10 cellular contexts compared by ENCODE assay signal in genomic region chr6:32945106-32945761, GRCh38. TPM values are rescaled to one million over a fixed set of nuclear protein-coding genes. Genes with fewer than 3 reads are reported as not detected.
DNase-seq lines count a peak whose midpoint lies in the region; ATAC-seq and TF ChIP-seq lines count a peak whose summit lies in the region.
"Had no signal": no experiment of that assay in that cellular context is flagged by ENCODE, and none has a peak within 500 bp of the region (broad histone marks: within the 10 kb centered on the region; RNA-seq: fewer than 3 reads in every experiment).

No MANE protein-coding gene starts in this region.

- ATAC-seq in activated CD8-positive, alpha-beta memory T cell treated with anti-CD3 and anti-CD28 coated beads, Interleukin-2, amount 10 ng/mL, durations not matched to agents 7 days and 5 days = no peak
- ATAC-seq in GM19328 (IDR thresholded peaks at IDR 0.05; ENCODE audit: unreplicated experiment) (no peak), HG03354 (IDR thresholded peaks at IDR 0.05; ENCODE audit: poor library complexity, severe bottlenecking, unreplicated experiment) (no peak), HG03521 (IDR thresholded peaks at IDR 0.05; ENCODE audit: unreplicated experiment) (no peak)

- H3K36me3 ChIP-seq in mucosa of rectum (ENCODE audit: control insufficient read depth in 2 of 2, insufficient read depth in 2 of 2, low read length in 2 of 2) = no peaks in the 10 kb centered on the region
- H3K36me3 ChIP-seq: left ventricle myocardium inferior had no signal

- peaks cover 10 to 24% of the 10 kb centered on the region in 2 donors for H3K4me1 ChIP-seq in mucosa of rectum (ENCODE audit: control insufficient read depth in 2 of 2, insufficient read depth in 2 of 2, low read length in 2 of 2)

- H3K4me3 ChIP-seq in mucosa of rectum (ENCODE audit: low read length in 2 of 2) = peak overlapping the region in 1 of 2 donors; percentile 49
- H3K4me3 ChIP-seq: left ventricle myocardium inferior had no signal

- CTCF ChIA-PET in activated CD8-positive, alpha-beta memory T cell treated with anti-CD3 and anti-CD28 coated beads, Interleukin-2, amount 10 ng/mL, durations not matched to agents 7 days and 5 days (lab: Charles Lee) = interaction anchor here (0.9 to 8.5 kb wide), 8 partner anchors 9 to 107 kb away, joined by 3 to 133 read pairs (median 8); partner anchors contain the start of genes HLA-DMA and TAP2

- peaks cover 91% of the 10 kb centered on the region for H3K4me1 Mint-ChIP-seq in CD14-positive monocyte
- H3K4me1 Mint-ChIP-seq in activated CD8-positive, alpha-beta memory T cell treated with anti-CD3 and anti-CD28 coated beads, Interleukin-2, amount 10 ng/mL, durations not matched to agents 7 days and 5 days = peaks cover 68% of the 10 kb centered on the region

- H3K9ac ChIP-seq in mucosa of rectum (ENCODE audit: low read depth in 1 of 2, low read length in 2 of 2) = peak overlapping the region in 1 of 2 donors; percentile 5

- peaks cover 29% of the 10 kb centered on the region in 2 donors for H3K36me3 Mint-ChIP-seq in CD14-positive monocyte
- H3K36me3 Mint-ChIP-seq in activated CD8-positive, alpha-beta memory T cell treated with anti-CD3 and anti-CD28 coated beads, Interleukin-2, amount 10 ng/mL, durations not matched to agents 7 days and 5 days = peaks cover 12% of the 10 kb centered on the region

- peak overlapping the region; percentile 98 to 100 (median 99) for H3K27ac Mint-ChIP-seq in CD14-positive monocyte
- peak overlapping the region; percentile 23 for H3K27ac Mint-ChIP-seq in activated CD8-positive, alpha-beta memory T cell treated with anti-CD3 and anti-CD28 coated beads, Interleukin-2, amount 10 ng/mL, durations not matched to agents 7 days and 5 days

- no peak for TF ChIP-seq CTCF in CD14-positive monocyte (IDR thresholded peaks at IDR 0.05)

- DNase-seq in CD14-positive monocyte (ENCODE audit: low spot score) = peak; percentile 65
- DNase-seq in HCEC 1CT = peak; percentile 44
- DNase-seq in activated CD8-positive, alpha-beta memory T cell treated with anti-CD3 and anti-CD28 coated beads, Interleukin-2, amount 10 ng/mL, durations not matched to agents 7 days and 5 days = no peak
- no peak for DNase-seq in islet precursor cell
- DNase-seq: DMS 273 treated with DMSO at 0.1 percent for 48 hours, left ventricle myocardium inferior had no signal

- intact Hi-C loops in CD14-positive monocyte (cut with micrococcal nuclease) = no loop called here

- H3K27me3 ChIP-seq in mucosa of rectum (ENCODE audit: control insufficient read depth in 2 of 2, insufficient read depth in 2 of 2, low read length in 2 of 2) = no peaks in the 10 kb centered on the region

- peak overlapping the region; percentile 86 to 97 for H3K4me3 Mint-ChIP-seq in CD14-positive monocyte
- H3K4me3 Mint-ChIP-seq in activated CD8-positive, alpha-beta memory T cell treated with anti-CD3 and anti-CD28 coated beads, Interleukin-2, amount 10 ng/mL, durations not matched to agents 7 days and 5 days = no peak overlapping the region

- H3K9me3 Mint-ChIP-seq in CD14-positive monocyte = peaks cover 0 to 1% (median 0%) of the 10 kb centered on the region in 7 donors
- H3K9me3 Mint-ChIP-seq in activated CD8-positive, alpha-beta memory T cell treated with anti-CD3 and anti-CD28 coated beads, Interleukin-2, amount 10 ng/mL, durations not matched to agents 7 days and 5 days (ENCODE audit: low read depth) = no peaks in the 10 kb centered on the region

- peaks cover 0 to 4% (median 2%) of the 10 kb centered on the region in 3 donors for H3K27me3 Mint-ChIP-seq in CD14-positive monocyte (ENCODE audit: low read depth in 3 of 3)
- no peaks in the 10 kb centered on the region for H3K27me3 Mint-ChIP-seq in activated CD8-positive, alpha-beta memory T cell treated with anti-CD3 and anti-CD28 coated beads, Interleukin-2, amount 10 ng/mL, durations not matched to agents 7 days and 5 days

- H3K27ac ChIP-seq in mucosa of rectum (ENCODE audit: low read depth in 2 of 2, low read length in 2 of 2) = peak overlapping the region; percentile 28 to 62

- no peaks in the 10 kb centered on the region for H3K9me3 ChIP-seq in mucosa of rectum (ENCODE audit: control insufficient read depth in 2 of 2, low read length in 2 of 2)

RNA-seq across cellular contexts. Expression of gene HLA-DMB, which starts 4.4 kb away (rescaled TPM):
- 100 to 1,000 TPM; 726 to 924 TPM for polyA plus RNA-seq in CD14-positive monocyte
- 10 to 100 TPM; 22.7 to 31.2 TPM for total RNA-seq in activated CD8-positive, alpha-beta memory T cell treated with anti-CD3 and anti-CD28 coated beads, Interleukin-2, amount 10 ng/mL, durations not matched to agents 7 days and 5 days

RNA-seq across cellular contexts. Expression of gene HLA-DMA, which starts 7.7 kb away (rescaled TPM):
- polyA plus RNA-seq in CD14-positive monocyte = 100 to 1,000 TPM; 434 to 526 TPM
- total RNA-seq in activated CD8-positive, alpha-beta memory T cell treated with anti-CD3 and anti-CD28 coated beads, Interleukin-2, amount 10 ng/mL, durations not matched to agents 7 days and 5 days = 10 to 100 TPM; 57.9 to 60.9 TPM

RNA-seq across cellular contexts. Expression of gene BRD2, which starts 23.2 kb away (rescaled TPM):
- polyA plus RNA-seq in CD14-positive monocyte = 10 to 100 TPM in 1 of 2 donors, 1 to 10 TPM in 1; 9.6 to 21.7 TPM
- 100 to 1,000 TPM; 309 to 336 TPM for total RNA-seq in activated CD8-positive, alpha-beta memory T cell treated with anti-CD3 and anti-CD28 coated beads, Interleukin-2, amount 10 ng/mL, durations not matched to agents 7 days and 5 days

Comparison
In these comparisons a context has a peak if more than half of its experiments do, and no peak if none do; other contexts are left out.
1. DNase-seq: peak in CD14-positive monocyte (single experiment) and HCEC 1CT (single experiment); none in activated CD8-positive, alpha-beta memory T cell treated with anti-CD3 and anti-CD28 coated beads, Interleukin-2, amount 10 ng/mL, durations not matched to agents 7 days and 5 days (single experiment) and islet precursor cell (single experiment).